8 cellular contexts compared by ENCODE assay signal in genomic region chr3:27279153-27279552, GRCh38.
DNase-seq lines count a peak whose midpoint lies in the region; TF ChIP-seq lines count a peak whose summit lies in the region.

No MANE protein-coding gene starts in this region.

- H3K27me3 ChIP-seq in H7 (ENCODE audit: control insufficient read depth, insufficient read depth, low read length): no peaks in the 10 kb centered on the region

- TF ChIP-seq CTCF in fibroblast of villous mesenchyme (IDR thresholded peaks at IDR 0.05; ENCODE audit: insufficient read depth, low read depth, low read length): peak; percentile 37
- TF ChIP-seq CTCF in retinal pigment epithelial cell (conservative IDR thresholded peaks at IDR 0.05; ENCODE audit: low read depth, low read length): peak; percentile 53

- peak; percentile 17 for DNase-seq in H7
- peak; percentile 14 for DNase-seq in RPMI7951 (ENCODE audit: low read depth)
- DNase-seq in fibroblast of villous mesenchyme (ENCODE audit: low read depth): peak; percentile 33
- no peak for DNase-seq in retinal pigment epithelial cell (ENCODE audit: low read depth)
- no peak for DNase-seq in NCI-H1694 treated with DMSO at 0.1 percent for 48 hours (lab: John Stamatoyannopoulos, UW)
- DNase-seq in UCSD-AML1 (lab: John Stamatoyannopoulos, UW; ENCODE audit: unreplicated experiment): no peak
- DNase-seq in mucosa of gallbladder (ENCODE audit: low spot score): no peak
- no peak for DNase-seq in activated CD8-positive, alpha-beta memory T cell treated with anti-CD3 and anti-CD28 coated beads, Interleukin-2, amount 50 U/mL, for 4 hours

- H3K4me3 ChIP-seq in H7 (ENCODE audit: insufficient read depth, low read depth, low read length) (no peak overlapping the region), fibroblast of villous mesenchyme (ENCODE audit: low read depth, low read length) (no peak overlapping the region), retinal pigment epithelial cell (ENCODE audit: low read length) (no peak overlapping the region)

- no peaks in the 10 kb centered on the region for H3K36me3 ChIP-seq in H7 (replicated peaks; ENCODE audit: control insufficient read depth, insufficient read depth, low read length)

Comparison
In these comparisons a context has a peak if more than half of its experiments do, and no peak if none do; other contexts are left out.
1. DNase-seq: peak in H7 (single experiment), RPMI7951 (single experiment) and fibroblast of villous mesenchyme (single experiment); none in retinal pigment epithelial cell (single experiment), NCI-H1694 treated with DMSO at 0.1 percent for 48 hours (single experiment), UCSD-AML1 (single experiment), mucosa of gallbladder (single experiment) and activated CD8-positive, alpha-beta memory T cell treated with anti-CD3 and anti-CD28 coated beads, Interleukin-2, amount 50 U/mL, for 4 hours (single experiment).